In the genomic region with DNA sequence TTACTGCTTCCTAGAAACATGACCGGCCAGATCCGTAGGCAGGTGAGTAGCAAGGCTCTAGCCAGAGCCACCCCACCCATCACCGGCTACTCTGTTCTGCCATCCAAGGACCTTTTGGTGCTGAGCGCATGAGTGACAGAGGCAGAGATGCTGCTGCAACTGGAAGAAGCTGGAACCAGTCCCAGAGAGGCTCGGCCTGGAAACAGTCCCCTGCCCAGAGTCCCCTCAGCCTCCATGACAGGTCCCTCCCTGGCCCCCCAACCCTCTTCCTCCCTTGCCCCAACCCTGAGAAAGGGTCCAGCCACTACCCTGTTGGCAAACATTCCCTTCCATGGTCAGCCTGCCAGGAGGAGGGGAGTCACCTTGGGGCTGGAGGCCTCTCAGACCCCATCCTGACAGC, we compare ENCODE assay signal across 39 cellular contexts. TPM values are rescaled to one million over a fixed set of nuclear protein-coding genes. Genes with fewer than 3 reads are reported as not detected.
"Had no signal": no experiment of that assay in that cellular context is flagged by ENCODE, and none has a peak within 500 bp of the region (broad histone marks: within the 10 kb centered on the region; RNA-seq: fewer than 3 reads in every experiment).

No MANE protein-coding gene starts in this region.

- ATAC-seq: activated naive CD4-positive, alpha-beta T cell treated with anti-CD3 and anti-CD28 coated beads, Interleukin-2, amount 50 U/mL, for 72 hours; activated naive CD8-positive, alpha-beta T cell treated with anti-CD3 and anti-CD28 coated beads, Interleukin-2, amount 50 U/mL, for 24 hours; activated T-cell treated with anti-CD3 and anti-CD28 coated beads, Interleukin-2, amount 50 U/mL, for 4 hours; activated T-cell treated with anti-CD3 and anti-CD28 coated beads, Interleukin-2, amount 50 U/mL, for 72 hours; activated T-helper 17 cell treated with anti-CD3 and anti-CD28 coated beads, Interleukin-2, amount 50 U/mL, for 72 hours; body of pancreas had no signal

- H3K9me3 ChIP-seq: adrenal gland, ascending aorta, body of pancreas, breast epithelium had no signal

- H3K27me3 ChIP-seq: adrenal gland, ascending aorta, body of pancreas, brain microvascular endothelial cell, breast epithelium, cardiac muscle cell had no signal

- H3K4me1 ChIP-seq: adrenal gland, ascending aorta, breast epithelium had no signal

- DNase-seq: activated effector memory CD4-positive, alpha-beta T cell treated with anti-CD3 and anti-CD28 coated beads, Interleukin-2, amount 50 U/mL, for 16 hours; activated effector memory CD4-positive, alpha-beta T cell treated with Interleukin-2 at 50 U/mL for 16 hours; activated gamma-delta T cell; activated gamma-delta T cell treated with Interleukin-2 at 50 U/mL for 16 hours; activated naive CD4-positive, alpha-beta T cell; activated naive CD4-positive, alpha-beta T cell treated with anti-CD3 and anti-CD28 coated beads for 36 hours; activated naive CD4-positive, alpha-beta T cell treated with anti-CD3 and anti-CD28 coated beads, Interleukin-2, amount 10 ng/mL, durations not matched to agents 7 days and 5 days; activated naive CD4-positive, alpha-beta T cell treated with anti-CD3 and anti-CD28 coated beads, Interleukin-2, amount 50 U/mL, for 16 hours; activated naive CD4-positive, alpha-beta T cell treated with Interleukin-2 at 50 U/mL for 16 hours; activated naive CD8-positive, alpha-beta T cell treated with anti-CD3 and anti-CD28 coated beads for 36 hours; activated naive CD8-positive, alpha-beta T cell treated with anti-CD3 and anti-CD28 coated beads, Interleukin-2, amount 10 ng/mL, durations not matched to agents 7 days and 5 days; activated naive CD8-positive, alpha-beta T cell treated with anti-CD3 and anti-CD28 coated beads, Interleukin-2, amount 50 U/mL, for 24 hours; activated T-cell treated with anti-CD3 and anti-CD28 coated beads for 4 hours; activated T-cell treated with anti-CD3 and anti-CD28 coated beads, Interleukin-2, amount 50 U/mL, for 1 hour; activated T-cell treated with anti-CD3 and anti-CD28 coated beads, Interleukin-2, amount 50 U/mL, for 24 hours; activated T-cell treated with anti-CD3 and anti-CD28 coated beads, Interleukin-2, amount 50 U/mL, for 4 hours; activated T-cell treated with anti-CD3 and anti-CD28 coated beads, Interleukin-2, amount 50 U/mL, for 48 hours; activated T-cell treated with anti-CD3 and anti-CD28 coated beads, Interleukin-2, amount 50 U/mL, for 72 hours; adrenal gland; amniotic stem cell; amygdala; anterior cingulate cortex; aorta; body of pancreas; brain microvascular endothelial cell; caudate nucleus; central memory CD4-positive, alpha-beta T cell; cerebellar nuclear complex had no signal

- H3K36me3 ChIP-seq: adrenal gland, ascending aorta, brain microvascular endothelial cell, breast epithelium, cardiac muscle cell had no signal

- H3K27ac ChIP-seq: adrenal gland, ascending aorta, body of pancreas, brain microvascular endothelial cell, breast epithelium, cardiac muscle cell had no signal

- H3K4me3 ChIP-seq: adrenal gland, ascending aorta, body of pancreas, breast epithelium, cardiac muscle cell had no signal

RNA-seq across cellular contexts. Expression of a gene that starts 31.9 kb away (rescaled TPM):
- total RNA-seq: activated naive CD4-positive, alpha-beta T cell treated with anti-CD3 and anti-CD28 coated beads for 36 hours; activated naive CD4-positive, alpha-beta T cell treated with anti-CD3 and anti-CD28 coated beads, Interleukin-2, amount 50 U/mL, for 72 hours; activated naive CD8-positive, alpha-beta T cell treated with anti-CD3 and anti-CD28 coated beads for 36 hours; activated naive CD8-positive, alpha-beta T cell treated with anti-CD3 and anti-CD28 coated beads, Interleukin-2, amount 10 ng/mL, durations not matched to agents 7 days and 5 days; activated T-cell treated with anti-CD3 and anti-CD28 coated beads, Interleukin-2, amount 50 U/mL, for 4 hours; activated T-cell treated with anti-CD3 and anti-CD28 coated beads, Interleukin-2, amount 50 U/mL, for 72 hours; activated T-helper 1 cell treated with anti-CD3 and anti-CD28 coated beads, Interleukin-12 subunit alpha, Interleukin-12 subunit beta, Interleukin-2, Interleukin-4 antibody, amounts not matched to agents 30 ng/mL and 10 ng/mL and 1 ng/mL, durations not matched to agents 14 hours and 24 hours and 36 hours; activated T-helper 17 cell treated with anti-CD3 and anti-CD28 coated beads, Interleukin-2, amount 50 U/mL, for 72 hours; activated T-helper 2 cell treated with anti-CD3 and anti-CD28 coated beads, Interferon-gamma antibody, Interleukin-2, Interleukin-4, amounts not matched to agents 10 μg/mL and 5 μg/mL and 100 μg/mL, durations not matched to agents 14 hours and 24 hours and 36 hours; adrenal gland; aorta; ascending aorta; astrocyte; body of pancreas; breast epithelium; bronchial epithelial cell; cardiac muscle cell; cerebellum; chondrocyte had no signal

RNA-seq across cellular contexts. Expression of a gene that starts 56.7 kb away (rescaled TPM):
- total RNA-seq: activated naive CD4-positive, alpha-beta T cell treated with anti-CD3 and anti-CD28 coated beads for 36 hours; activated naive CD4-positive, alpha-beta T cell treated with anti-CD3 and anti-CD28 coated beads, Interleukin-2, amount 50 U/mL, for 72 hours; activated naive CD8-positive, alpha-beta T cell treated with anti-CD3 and anti-CD28 coated beads for 36 hours; activated naive CD8-positive, alpha-beta T cell treated with anti-CD3 and anti-CD28 coated beads, Interleukin-2, amount 10 ng/mL, durations not matched to agents 7 days and 5 days; activated T-cell treated with anti-CD3 and anti-CD28 coated beads, Interleukin-2, amount 50 U/mL, for 4 hours; activated T-cell treated with anti-CD3 and anti-CD28 coated beads, Interleukin-2, amount 50 U/mL, for 72 hours; activated T-helper 1 cell treated with anti-CD3 and anti-CD28 coated beads, Interleukin-12 subunit alpha, Interleukin-12 subunit beta, Interleukin-2, Interleukin-4 antibody, amounts not matched to agents 30 ng/mL and 10 ng/mL and 1 ng/mL, durations not matched to agents 14 hours and 24 hours and 36 hours; activated T-helper 17 cell treated with anti-CD3 and anti-CD28 coated beads, Interleukin-2, amount 50 U/mL, for 72 hours; activated T-helper 2 cell treated with anti-CD3 and anti-CD28 coated beads, Interferon-gamma antibody, Interleukin-2, Interleukin-4, amounts not matched to agents 10 μg/mL and 5 μg/mL and 100 μg/mL, durations not matched to agents 14 hours and 24 hours and 36 hours; adrenal gland; aorta; ascending aorta; astrocyte; body of pancreas; breast epithelium; bronchial epithelial cell; cardiac muscle cell; cerebellum; chondrocyte had no signal

RNA-seq across cellular contexts. Expression of a gene that starts 57.6 kb away (rescaled TPM):
- total RNA-seq: activated naive CD4-positive, alpha-beta T cell treated with anti-CD3 and anti-CD28 coated beads for 36 hours; activated naive CD4-positive, alpha-beta T cell treated with anti-CD3 and anti-CD28 coated beads, Interleukin-2, amount 50 U/mL, for 72 hours; activated naive CD8-positive, alpha-beta T cell treated with anti-CD3 and anti-CD28 coated beads for 36 hours; activated naive CD8-positive, alpha-beta T cell treated with anti-CD3 and anti-CD28 coated beads, Interleukin-2, amount 10 ng/mL, durations not matched to agents 7 days and 5 days; activated T-cell treated with anti-CD3 and anti-CD28 coated beads, Interleukin-2, amount 50 U/mL, for 4 hours; activated T-cell treated with anti-CD3 and anti-CD28 coated beads, Interleukin-2, amount 50 U/mL, for 72 hours; activated T-helper 1 cell treated with anti-CD3 and anti-CD28 coated beads, Interleukin-12 subunit alpha, Interleukin-12 subunit beta, Interleukin-2, Interleukin-4 antibody, amounts not matched to agents 30 ng/mL and 10 ng/mL and 1 ng/mL, durations not matched to agents 14 hours and 24 hours and 36 hours; activated T-helper 17 cell treated with anti-CD3 and anti-CD28 coated beads, Interleukin-2, amount 50 U/mL, for 72 hours; activated T-helper 2 cell treated with anti-CD3 and anti-CD28 coated beads, Interferon-gamma antibody, Interleukin-2, Interleukin-4, amounts not matched to agents 10 μg/mL and 5 μg/mL and 100 μg/mL, durations not matched to agents 14 hours and 24 hours and 36 hours; adrenal gland; aorta; ascending aorta; astrocyte; body of pancreas; breast epithelium; bronchial epithelial cell; cardiac muscle cell; cerebellum; chondrocyte had no signal
